ENCODE assay signal across 9 cellular contexts in the genomic region with DNA sequence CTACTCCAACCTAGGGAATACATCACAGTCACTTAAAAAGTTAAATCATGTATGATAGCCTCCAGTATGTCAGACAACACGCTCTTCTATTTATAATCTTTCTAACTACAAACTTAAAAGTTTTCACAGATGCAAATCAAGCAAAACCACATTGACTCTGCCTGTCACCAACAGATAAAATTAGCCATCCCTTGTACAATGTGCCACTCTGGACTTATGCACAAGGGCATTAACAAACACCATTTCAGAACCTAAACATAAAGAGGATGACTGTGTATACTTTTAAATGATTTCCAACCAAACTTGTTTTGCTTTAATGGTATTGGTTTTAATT. TPM values are rescaled to one million over a fixed set of nuclear protein-coding genes. Genes with fewer than 3 reads are reported as not detected.
A peak's percentile ranks its signal among the peaks of the same experiment; 100 is the strongest.
DNase-seq lines count a peak whose midpoint lies in the region; ATAC-seq and FAIRE-seq lines count a peak whose summit lies in the region.
"Had no signal": no experiment of that assay in that cellular context is flagged by ENCODE, and none has a peak within 500 bp of the region (broad histone marks: within the 10 kb centered on the region; RNA-seq: fewer than 3 reads in every experiment).

No MANE protein-coding gene starts in this region.

- H3K36me3 Mint-ChIP-seq in CD4-positive, CD25-positive, alpha-beta regulatory T cell, result peaks cover under 1% of the 10 kb centered on the region
- no peaks in the 10 kb centered on the region for H3K36me3 Mint-ChIP-seq in activated naive CD4-positive, alpha-beta T cell treated with anti-CD3 and anti-CD28 coated beads for 36 hours (ENCODE audit: low read depth)

- peak overlapping the region in 1 of 4 donors; percentile 26 for H3K4me3 Mint-ChIP-seq in CD4-positive, CD25-positive, alpha-beta regulatory T cell
- H3K4me3 Mint-ChIP-seq in activated naive CD4-positive, alpha-beta T cell treated with anti-CD3 and anti-CD28 coated beads for 36 hours, result no peak overlapping the region

- H3K27me3 Mint-ChIP-seq in CD4-positive, CD25-positive, alpha-beta regulatory T cell, result no peaks in the 10 kb centered on the region
- no peaks in the 10 kb centered on the region for H3K27me3 Mint-ChIP-seq in activated naive CD4-positive, alpha-beta T cell treated with anti-CD3 and anti-CD28 coated beads for 36 hours (ENCODE audit: low read depth)

- H3K27ac ChIP-seq in CD4-positive, CD25-positive, alpha-beta regulatory T cell (ENCODE audit: insufficient read depth, low read length, poor library complexity, severe bottlenecking), result no peak overlapping the region

- no peak overlapping the region for H3K27ac Mint-ChIP-seq in CD4-positive, CD25-positive, alpha-beta regulatory T cell
- H3K27ac Mint-ChIP-seq in activated naive CD4-positive, alpha-beta T cell treated with anti-CD3 and anti-CD28 coated beads for 36 hours, result no peak overlapping the region

- H3K9me3 Mint-ChIP-seq in CD4-positive, CD25-positive, alpha-beta regulatory T cell, result no peaks in the 10 kb centered on the region
- no peaks in the 10 kb centered on the region for H3K9me3 Mint-ChIP-seq in activated naive CD4-positive, alpha-beta T cell treated with anti-CD3 and anti-CD28 coated beads for 36 hours

- DNase-seq in CD4-positive, CD25-positive, alpha-beta regulatory T cell, result no peak
- no peak for DNase-seq in RCC 7860 (ENCODE audit: low spot score)
- DNase-seq in SK-N-DZ (ENCODE audit: low spot score), result no peak
- DNase-seq in AG08396 (ENCODE audit: low spot score), result no peak
- no peak for DNase-seq in activated naive CD4-positive, alpha-beta T cell treated with anti-CD3 and anti-CD28 coated beads for 36 hours
- DNase-seq in NCI-H2107 (lab: John Stamatoyannopoulos, UW), result no peak
- DNase-seq: cortex of kidney had no signal

- peaks cover 56 to 81% (median 71%) of the 10 kb centered on the region in 4 donors for H3K4me1 Mint-ChIP-seq in CD4-positive, CD25-positive, alpha-beta regulatory T cell
- H3K4me1 Mint-ChIP-seq in activated naive CD4-positive, alpha-beta T cell treated with anti-CD3 and anti-CD28 coated beads for 36 hours (ENCODE audit: low read depth), result peaks cover 72% of the 10 kb centered on the region

- ATAC-seq in CD4-positive, CD25-positive, alpha-beta regulatory T cell (ENCODE audit: low read depth in 2 of 2), result no peak
- ATAC-seq in GM19351 (IDR thresholded peaks at IDR 0.05; ENCODE audit: unreplicated experiment) (peak; percentile 39), HG02970 (IDR thresholded peaks at IDR 0.05; ENCODE audit: low FRiP score, unreplicated experiment) (peak; percentile 38)

- CTCF ChIA-PET in activated naive CD4-positive, alpha-beta T cell treated with anti-CD3 and anti-CD28 coated beads for 36 hours (lab: Charles Lee), result interaction anchor here (1.0 kb wide), 1 partner anchor 17 kb away, joined by 3 read pairs; no protein-coding TSS in a partner anchor

- intact Hi-C loops in activated naive CD4-positive, alpha-beta T cell treated with anti-CD3 and anti-CD28 coated beads for 36 hours (cut with micrococcal nuclease), result loop anchor here (2.0 kb wide), 1 partner anchor 1025 kb away; no protein-coding TSS in a partner anchor

- no peaks in the 10 kb centered on the region for H3K27me3 ChIP-seq in CD4-positive, CD25-positive, alpha-beta regulatory T cell (ENCODE audit: control insufficient read depth, insufficient read depth, low read length)

- peaks cover 35% of the 10 kb centered on the region for H3K4me1 ChIP-seq in CD4-positive, CD25-positive, alpha-beta regulatory T cell (ENCODE audit: control insufficient read depth, insufficient read depth, low read length, poor library complexity, severe bottlenecking)

- FAIRE-seq in RCC 7860 (lab: Jason Lieb, UNC), result peak; percentile 28

- peaks cover under 1% of the 10 kb centered on the region for H3K36me3 ChIP-seq in CD4-positive, CD25-positive, alpha-beta regulatory T cell (ENCODE audit: control insufficient read depth, insufficient read depth, low read length)

- peak overlapping the region; percentile 38 for H3K4me3 ChIP-seq in CD4-positive, CD25-positive, alpha-beta regulatory T cell (ENCODE audit: low read depth, low read length)

- no peaks in the 10 kb centered on the region for H3K9me3 ChIP-seq in CD4-positive, CD25-positive, alpha-beta regulatory T cell (ENCODE audit: control insufficient read depth in 2 of 2, low read length in 2 of 2)

RNA-seq across cellular contexts. Expression of gene ERP44, which starts 14.7 kb away (rescaled TPM):
- total RNA-seq in CD4-positive, CD25-positive, alpha-beta regulatory T cell, result 14.0 TPM
- 10 to 100 TPM; 34.1 to 42.6 (median 35.4) TPM for polyA plus RNA-seq in CD4-positive, CD25-positive, alpha-beta regulatory T cell
- polyA plus RNA-seq in SK-N-DZ (2014; cell fraction: cytosol; rRNA removed), result 10.3 and 12.1 TPM in 2 replicates
- 7.6 and 8.3 TPM in 2 replicates for polyA plus RNA-seq in SK-N-DZ (2014; cell fraction: nucleus; rRNA removed)
- total RNA-seq in activated naive CD4-positive, alpha-beta T cell treated with anti-CD3 and anti-CD28 coated beads for 36 hours, result 1 to 10 TPM; 9.1 to 9.5 TPM

RNA-seq across cellular contexts. Expression of gene INVS, which starts 14.9 kb away (rescaled TPM):
- 20.5 TPM for total RNA-seq in CD4-positive, CD25-positive, alpha-beta regulatory T cell
- polyA plus RNA-seq in CD4-positive, CD25-positive, alpha-beta regulatory T cell, result 1 to 10 TPM; 5.7 to 6.4 (median 6.1) TPM
- 14.0 and 20.1 TPM in 2 replicates for polyA plus RNA-seq in SK-N-DZ (2014; cell fraction: cytosol; rRNA removed)
- 19.5 and 29.2 TPM in 2 replicates for polyA plus RNA-seq in SK-N-DZ (2014; cell fraction: nucleus; rRNA removed)
- 1 to 10 TPM; 5.7 to 7.3 TPM for total RNA-seq in activated naive CD4-positive, alpha-beta T cell treated with anti-CD3 and anti-CD28 coated beads for 36 hours

Comparison
In these comparisons a context has a peak if more than half of its experiments do, and no peak if none do; other contexts are left out.
1. ATAC-seq: peak in GM19351 (single experiment) and HG02970 (single experiment); none in CD4-positive, CD25-positive, alpha-beta regulatory T cell (0 of 2).